In the genomic region with DNA sequence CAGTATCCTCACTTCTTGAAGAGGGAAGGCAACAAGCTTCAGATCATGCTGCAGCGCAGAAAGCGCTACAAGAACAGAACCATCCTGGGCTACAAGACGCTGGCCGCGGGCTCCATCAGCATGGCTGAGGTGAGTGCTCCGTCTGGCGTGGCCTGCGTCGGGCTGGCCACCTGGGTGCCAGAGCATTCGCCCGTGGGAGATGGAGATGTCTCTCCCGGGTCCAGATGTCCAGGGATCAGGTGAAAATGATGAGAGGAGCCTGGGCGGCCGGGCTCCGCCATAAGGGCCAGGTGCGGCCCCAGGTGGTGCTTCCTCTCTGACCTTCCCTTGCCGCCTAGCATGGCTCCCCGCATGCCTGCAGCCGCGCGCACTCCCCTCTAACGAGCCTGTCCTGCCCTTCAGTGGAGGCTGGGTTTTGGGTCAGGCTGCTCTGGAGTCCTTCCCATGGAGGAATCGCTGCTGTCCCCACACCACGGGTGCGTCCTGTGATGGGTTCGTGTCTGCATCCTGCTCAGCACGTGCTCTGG, we compare ENCODE assay signal across 1 cellular context.
TF ChIP-seq lines count a peak whose summit lies in the region.

No MANE protein-coding gene starts in this region.

TF ChIP-seq in H1, 55 proteins besides CTCF, POLR2A, EP300 and RAD21:
- no peak for TF ChIP-seq EZH2 (IDR thresholded peaks at IDR 0.05; ENCODE audit: low read depth, low read length, severe bottlenecking)
- no peak for TF ChIP-seq SP4 (IDR thresholded peaks at IDR 0.05; ENCODE audit: low read length)
- TF ChIP-seq FOSL1 (IDR thresholded peaks at IDR 0.05; ENCODE audit: insufficient read depth, low read depth, low read length) = no peak
- TF ChIP-seq CBX5 (IDR thresholded peaks at IDR 0.05; ENCODE audit: low read depth, low read length) = no peak
